In the genomic region with DNA sequence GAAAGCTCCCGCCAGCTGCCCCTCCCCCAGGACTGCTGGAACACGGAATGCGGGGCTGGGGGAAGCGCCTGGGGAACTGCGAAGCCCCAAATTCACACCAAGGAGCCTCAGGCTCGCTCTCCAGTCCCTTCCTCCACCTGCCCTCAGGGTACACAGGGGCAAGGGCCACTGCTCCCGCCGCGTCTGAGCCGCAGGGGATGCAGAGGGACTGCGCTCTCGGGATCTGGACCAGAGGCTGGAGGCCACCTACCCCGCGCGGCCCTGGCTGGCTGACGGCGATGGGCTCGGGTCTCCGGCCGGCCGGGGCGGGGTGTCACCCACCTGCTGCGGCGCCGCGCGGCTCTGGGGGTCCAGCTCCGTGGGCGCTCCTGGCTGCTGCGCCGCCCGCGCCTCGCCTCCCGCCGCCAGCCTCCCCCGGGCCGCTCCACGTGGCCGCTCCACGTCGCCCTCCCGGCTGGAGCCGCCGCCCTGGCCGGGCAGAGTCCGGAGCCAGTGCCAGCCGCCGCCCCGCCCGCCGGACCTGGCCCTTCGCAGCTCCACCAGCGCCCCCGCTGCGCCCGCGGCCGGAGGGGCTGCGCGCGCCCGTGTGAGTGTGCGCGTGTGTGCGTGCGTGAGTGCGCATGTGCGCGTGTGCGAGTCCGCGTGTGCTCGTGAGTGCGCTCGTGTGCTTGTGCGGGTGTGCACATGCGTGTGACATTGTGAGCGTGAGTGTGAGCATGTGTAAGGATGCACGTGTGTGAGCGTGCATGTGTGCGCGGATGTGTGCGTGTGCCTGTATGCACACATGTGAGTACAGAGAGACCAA, we compare ENCODE assay signal across 9 cellular contexts. TPM values are rescaled to one million over a fixed set of nuclear protein-coding genes. Genes with fewer than 3 reads are reported as not detected.
DNase-seq lines count a peak whose midpoint lies in the region; ATAC-seq, FAIRE-seq and TF ChIP-seq lines count a peak whose summit lies in the region.
"Had no signal": no experiment of that assay in that cellular context is flagged by ENCODE, and none has a peak within 500 bp of the region (broad histone marks: within the 10 kb centered on the region; RNA-seq: fewer than 3 reads in every experiment).

A gene with protein sequence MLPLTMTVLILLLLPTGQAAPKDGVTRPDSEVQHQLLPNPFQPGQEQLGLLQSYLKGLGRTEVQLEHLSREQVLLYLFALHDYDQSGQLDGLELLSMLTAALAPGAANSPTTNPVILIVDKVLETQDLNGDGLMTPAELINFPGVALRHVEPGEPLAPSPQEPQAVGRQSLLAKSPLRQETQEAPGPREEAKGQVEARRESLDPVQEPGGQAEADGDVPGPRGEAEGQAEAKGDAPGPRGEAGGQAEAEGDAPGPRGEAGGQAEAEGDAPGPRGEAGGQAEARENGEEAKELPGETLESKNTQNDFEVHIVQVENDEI (minus strand): TSS at position 604 of the 805 bp plus-strand sequence. CDS start 14,762 bp downstream, outside the sequence.

- TF ChIP-seq CTCF in endothelial cell of umbilical vein (IDR thresholded peaks at IDR 0.05; ENCODE audit: extremely low read depth in 1 of 2, insufficient read depth in 1 of 2, low read depth in 1 of 2, low read length in 2 of 2) (no peak), neural crest cell (conservative IDR thresholded peaks at IDR 0.05) (no peak)

- H3K4me3 Mint-ChIP-seq in neural crest cell = peak within 1 kb of the TSS; percentile 72

- FAIRE-seq in endothelial cell of umbilical vein (lab: Jason Lieb, UNC) = no peak

- H3K9me1 ChIP-seq in endothelial cell of umbilical vein (replicated peaks; ENCODE audit: control insufficient read depth, extremely low read depth, insufficient read depth, low read length) = no peaks in the 10 kb centered on the region

- H3K4me3 ChIP-seq in SK-N-MC (peak within 1 kb of the TSS; percentile 91), endothelial cell of umbilical vein (replicated peaks in 1 of 3; ENCODE audit: insufficient read depth in 1 of 3, low read depth in 1 of 3, low read length in 3 of 3) (peak within 1 kb of the TSS in 2 of 3 experiments; percentile 5 to 43)

- POLR2A ChIA-PET in endothelial cell of umbilical vein (lab: Charles Lee) = no interaction called here

- no peaks in the 10 kb centered on the region for H3K79me2 ChIP-seq in endothelial cell of umbilical vein (ENCODE audit: control insufficient read depth, insufficient read depth, low read length)

- H3K9me3 Mint-ChIP-seq in neural crest cell = no peaks in the 10 kb centered on the region
- H3K9me3 Mint-ChIP-seq: activated naive CD4-positive, alpha-beta T cell treated with anti-CD3 and anti-CD28 coated beads, Interleukin-2, amount 50 U/mL, for 72 hours had no signal

- peak; percentile 37 for DNase-seq in activated CD4-positive, alpha-beta T cell treated with anti-CD3 and anti-CD28 coated beads for 48 hours
- DNase-seq in activated CD4-positive, alpha-beta T cell treated with anti-CD3 and anti-CD28 coated beads for 4 hours = no peak
- DNase-seq in SK-N-MC (ENCODE audit: low read depth, low spot score) (no peak), endothelial cell of umbilical vein (ENCODE audit: low read depth, low spot score) (peak; percentile 22), neural crest cell (ENCODE audit: low read depth, low spot score) (peak; percentile 27), NCI-H510A (lab: John Stamatoyannopoulos, UW) (no peak), NCI-H1694 treated with DMSO at 0.1 percent for 48 hours (lab: John Stamatoyannopoulos, UW) (no peak)

- H3K36me3 ChIP-seq in SK-N-MC (ENCODE audit: insufficient read depth, low read length) (no peaks in the 10 kb centered on the region), endothelial cell of umbilical vein (ENCODE audit: control insufficient read depth in 2 of 2, extremely low read depth in 1 of 2, insufficient read depth in 2 of 2, low read length in 2 of 2) (no peaks in the 10 kb centered on the region)

- H3K27me3 Mint-ChIP-seq in neural crest cell (ENCODE audit: low read depth) = peaks cover 75% of the 10 kb centered on the region

- H3K36me3 Mint-ChIP-seq in neural crest cell (ENCODE audit: low read depth) = no peaks in the 10 kb centered on the region

- no peak within 1 kb of the TSS for H3K27ac Mint-ChIP-seq in neural crest cell (ENCODE audit: unreplicated experiment)
- H3K27ac Mint-ChIP-seq: activated naive CD4-positive, alpha-beta T cell treated with anti-CD3 and anti-CD28 coated beads, Interleukin-2, amount 50 U/mL, for 72 hours had no signal

- no peak for ATAC-seq in HG02798 (IDR thresholded peaks at IDR 0.05; ENCODE audit: poor library complexity, unreplicated experiment)

- H3K9ac ChIP-seq in SK-N-MC (ENCODE audit: insufficient read length) (peak within 1 kb of the TSS; percentile 82), endothelial cell of umbilical vein (replicated peaks; ENCODE audit: extremely low read depth, insufficient read depth, low read length) (no peak within 1 kb of the TSS)

- peak within 1 kb of the TSS; percentile 9 for H3K4me2 ChIP-seq in endothelial cell of umbilical vein (ENCODE audit: insufficient read depth, low read length)

- peaks cover 15% of the 10 kb centered on the region for H3K4me1 Mint-ChIP-seq in neural crest cell

- CTCF ChIA-PET in endothelial cell of umbilical vein (lab: Charles Lee) = interaction anchor here (0.8 kb wide), 2 partner anchors 11 to 184 kb away, joined by 3 to 4 read pairs; no protein-coding TSS in a partner anchor

- H4K20me1 ChIP-seq in endothelial cell of umbilical vein (replicated peaks; ENCODE audit: control insufficient read depth, extremely low read depth, insufficient read depth, low read length) = no peaks in the 10 kb centered on the region

- TF ChIP-seq POLR2A in endothelial cell of umbilical vein (IDR thresholded peaks at IDR 0.05; ENCODE audit: low read depth, low read length) = no peak

- no TSS peak for BruUV-seq in endothelial cell of umbilical vein (replicated peaks; lab: Mats Ljungman, UMichigan)

- no peaks in the 10 kb centered on the region for H3K4me1 ChIP-seq in endothelial cell of umbilical vein (ENCODE audit: control insufficient read depth, extremely low read depth, insufficient read depth, low read length)

- intact Hi-C loops in endothelial cell of umbilical vein (cut with micrococcal nuclease) = no loop called here

- H2AFZ ChIP-seq in endothelial cell of umbilical vein (ENCODE audit: low read depth, low read length) = peak within 1 kb of the TSS; percentile 88

- dilution Hi-C loops in endothelial cell of umbilical vein (cut with MboI; ENCODE audit: extremely low pct_ligation_motif_present, low sequenced_read_pairs) = no loop called here

- H3K27ac ChIP-seq in SK-N-MC (no peak within 1 kb of the TSS), endothelial cell of umbilical vein (ENCODE audit: insufficient read depth, low read depth, low read length) (no peak within 1 kb of the TSS)

- H3K9me3 ChIP-seq in SK-N-MC (ENCODE audit: low read depth, low read length) (no peaks in the 10 kb centered on the region), endothelial cell of umbilical vein (replicated peaks; ENCODE audit: control insufficient read depth, insufficient read depth, low read length) (no peaks in the 10 kb centered on the region)

- peaks cover 13 to 25% of the 10 kb centered on the region in 2 experiments for H3K27me3 ChIP-seq in endothelial cell of umbilical vein (ENCODE audit: control insufficient read depth in 2 of 2, insufficient read depth in 2 of 2, low read length in 2 of 2)

TF ChIP-seq in endothelial cell of umbilical vein, 7 proteins besides CTCF, POLR2A, EP300 and RAD21:
- TF ChIP-seq FOS (IDR thresholded peaks at IDR 0.05; ENCODE audit: borderline replicate concordance, insufficient read depth, low read length) = no peak
- peak; percentile 51 for TF ChIP-seq EZH2 (IDR thresholded peaks at IDR 0.05; ENCODE audit: borderline replicate concordance, low read depth, low read length, severe bottlenecking)
- TF ChIP-seq MAX (IDR thresholded peaks at IDR 0.05; ENCODE audit: insufficient read depth, insufficient read length) = peak; percentile 68
- TF ChIP-seq JUN (IDR thresholded peaks at IDR 0.05; ENCODE audit: borderline replicate concordance, insufficient read depth, insufficient read length, low read depth) = no peak
- no peak for TF ChIP-seq POLR2AphosphoS5 (IDR thresholded peaks at IDR 0.05; ENCODE audit: insufficient read depth, low read depth, low read length)

RNA-seq across cellular contexts. Expression of the gene that starts here (rescaled TPM):
- total RNA-seq in endothelial cell of umbilical vein = 4.0 and 5.8 TPM in 2 replicates
- 2.7 and 2.9 TPM in 2 replicates for polyA plus RNA-seq in endothelial cell of umbilical vein
- polyA plus RNA-seq in endothelial cell of umbilical vein (2011; cell fraction: cytosol; rRNA removed) = 3.0 and 3.1 TPM in 2 replicates
- polyA plus RNA-seq in endothelial cell of umbilical vein (2011; cell fraction: nucleus; rRNA removed) = 2.0 and 2.9 TPM in 2 replicates
- polyA plus RNA-seq in endothelial cell of umbilical vein (2012) = 8.2 and 17.6 TPM in 2 replicates
- 1.2 TPM in 2 replicates for polyA minus RNA-seq in endothelial cell of umbilical vein
- polyA minus RNA-seq in endothelial cell of umbilical vein (2011; cell fraction: cytosol; rRNA and poly(A)+ RNA removed) = not detected
- 0.67 and 1.3 TPM in 2 replicates for polyA minus RNA-seq in endothelial cell of umbilical vein (2011; cell fraction: nucleus; rRNA and poly(A)+ RNA removed)
- 1.3 and 2.1 TPM in 2 replicates for total RNA-seq in neural crest cell

Comparison
In these comparisons a context has a peak if more than half of its experiments do, and no peak if none do; other contexts are left out.
1. DNase-seq: peak in activated CD4-positive, alpha-beta T cell treated with anti-CD3 and anti-CD28 coated beads for 48 hours (single experiment), endothelial cell of umbilical vein (single experiment) and neural crest cell (single experiment); none in activated CD4-positive, alpha-beta T cell treated with anti-CD3 and anti-CD28 coated beads for 4 hours (0 of 2), SK-N-MC (single experiment), NCI-H510A (single experiment) and NCI-H1694 treated with DMSO at 0.1 percent for 48 hours (single experiment).